20 cellular contexts compared by ENCODE assay signal in genomic region chr15:29857196-29857595, GRCh38.
A peak's percentile ranks its signal among the peaks of the same experiment; 100 is the strongest.
DNase-seq lines count a peak whose midpoint lies in the region; ATAC-seq and TF ChIP-seq lines count a peak whose summit lies in the region.
"Had no signal": no experiment of that assay in that cellular context is flagged by ENCODE, and none has a peak within 500 bp of the region (broad histone marks: within the 10 kb centered on the region; RNA-seq: fewer than 3 reads in every experiment).

No MANE protein-coding gene starts in this region.

- no peaks in the 10 kb centered on the region for H3K9me3 ChIP-seq in RWPE2 (ENCODE audit: severe bottlenecking)
- H3K9me3 ChIP-seq: lower lobe of right lung, right lobe of liver, testis had no signal

- H3K36me3 ChIP-seq in RWPE2 (ENCODE audit: low read depth), result no peaks in the 10 kb centered on the region
- H3K36me3 ChIP-seq: lower lobe of right lung, right lobe of liver had no signal

- no peak for ATAC-seq in RWPE2 (ENCODE audit: low read depth)
- no peak for ATAC-seq in GM18907 (IDR thresholded peaks at IDR 0.05; ENCODE audit: unreplicated experiment)
- ATAC-seq: lower lobe of right lung, right lobe of liver had no signal

- H3K4me3 ChIP-seq in RWPE2 (ENCODE audit: severe bottlenecking), result no peak overlapping the region
- H3K4me3 ChIP-seq: lower lobe of right lung, right lobe of liver, SK-N-MC, testis had no signal

- H3K27ac ChIP-seq in C4-2B (peak overlapping the region; percentile 46; the same call in 1 of the 2 replicates), RWPE2 (ENCODE audit: poor library complexity, severe bottlenecking) (peak overlapping the region; percentile 1)
- H3K27ac ChIP-seq: lower lobe of right lung, right lobe of liver, SK-N-MC, testis had no signal

- DNase-seq in HCEC 1CT (peak; percentile 37), RWPE2 (ENCODE audit: low spot score) (no peak), iPS DF 19.7 (ENCODE audit: low read depth, low spot score) (peak; percentile 17), NCI-H345 treated with DMSO at 0.1 percent for 48 hours (lab: John Stamatoyannopoulos, UW; ENCODE audit: unreplicated experiment) (no peak)
- no peak for DNase-seq in activated CD4-positive, alpha-beta T cell treated with anti-CD3 and anti-CD28 coated beads, Interleukin-2, amount 50 U/mL, for 1 hour
- DNase-seq: activated naive CD4-positive, alpha-beta T cell treated with anti-CD3 and anti-CD28 coated beads, Interleukin-2, amount 10 ng/mL, durations not matched to agents 7 days and 5 days; CD8-positive, alpha-beta memory T cell; DMS79; lower lobe of right lung; NCI-H1417 treated with DMSO at 0.1 percent for 48 hours; NCI-H2171; NCI-H524; right lobe of liver; RPMI8226; stimulated activated CD4-positive, alpha-beta T cell treated with anti-CD3 and anti-CD28 coated beads, Interleukin-12 subunit alpha, Interleukin-12 subunit beta, amount 100 ng/mL, for 4 hours; stimulated activated naive CD4-positive, alpha-beta T cell treated with Interleukin-2 at 50 U/mL for 16 hours; testis had no signal

- no peaks in the 10 kb centered on the region for H3K27me3 ChIP-seq in RWPE2 (ENCODE audit: insufficient read depth, poor library complexity, severe bottlenecking)
- H3K27me3 ChIP-seq: right lobe of liver, testis had no signal

- peaks cover 29% of the 10 kb centered on the region for H3K4me1 ChIP-seq in RWPE2 (ENCODE audit: insufficient read depth, poor library complexity, severe bottlenecking)
- H3K4me1 ChIP-seq: lower lobe of right lung, right lobe of liver had no signal

- TF ChIP-seq CTCF in C4-2B (conservative IDR thresholded peaks at IDR 0.05) (no peak), RWPE2 (IDR thresholded peaks at IDR 0.05; ENCODE audit: poor library complexity, severe bottlenecking) (no peak)

Comparison
In these comparisons a context has a peak if more than half of its experiments do, and no peak if none do; other contexts are left out.
1. DNase-seq: peak in HCEC 1CT (single experiment) and iPS DF 19.7 (single experiment); none in RWPE2 (single experiment), NCI-H345 treated with DMSO at 0.1 percent for 48 hours (single experiment) and activated CD4-positive, alpha-beta T cell treated with anti-CD3 and anti-CD28 coated beads, Interleukin-2, amount 50 U/mL, for 1 hour (single experiment).